Comparison of ENCODE assay signal across 14 cellular contexts in the genomic region with DNA sequence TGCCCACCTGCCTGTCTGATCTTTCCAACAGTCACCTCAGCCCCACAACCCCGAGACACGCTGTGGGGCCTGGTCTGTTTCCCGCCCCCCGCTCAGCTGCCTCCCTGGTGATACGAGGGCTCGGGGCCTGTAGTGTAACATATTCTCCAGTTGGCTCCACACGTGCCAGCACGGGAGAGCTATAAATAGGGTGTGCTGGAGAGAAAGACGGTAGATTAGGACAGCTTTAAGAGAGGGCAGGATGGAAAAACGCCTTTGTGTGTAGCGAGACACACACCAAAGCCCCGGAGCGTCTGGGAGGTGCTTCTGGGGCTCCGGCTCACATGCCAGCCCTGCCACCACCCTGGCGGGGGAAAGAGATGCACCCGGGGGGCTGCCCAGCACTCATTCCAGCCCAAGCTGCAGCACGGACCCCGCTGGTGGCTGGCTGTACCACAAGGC. TPM values are rescaled to one million over a fixed set of nuclear protein-coding genes. Genes with fewer than 3 reads are reported as not detected.
A peak's percentile ranks its signal among the peaks of the same experiment; 100 is the strongest.
DNase-seq lines count a peak whose midpoint lies in the region; ATAC-seq, FAIRE-seq and TF ChIP-seq lines count a peak whose summit lies in the region.
"Had no signal": no experiment of that assay in that cellular context is flagged by ENCODE, and none has a peak within 500 bp of the region (broad histone marks: within the 10 kb centered on the region; RNA-seq: fewer than 3 reads in every experiment).

No MANE protein-coding gene starts in this region.

- POLR2A ChIA-PET in MCF 10A (lab: Yijun Ruan, JAX), result interaction anchor here (0.9 kb wide), 1 partner anchor 22 kb away, joined by 4 read pairs; no protein-coding TSS in a partner anchor

- TF ChIP-seq CTCF in MCF 10A (IDR thresholded peaks at IDR 0.05; ENCODE audit: unreplicated experiment) (no peak), kidney (IDR thresholded peaks at IDR 0.05; ENCODE audit: borderline replicate concordance, extremely low read depth, insufficient read depth) (no peak)

- intact Hi-C loops in MCF 10A (cut with micrococcal nuclease) (no loop called here), kidney (cut with DNase I) (no loop called here), posterior vena cava (cut with DNase I) (no loop called here)

- H3K4me1 ChIP-seq in HUES64 (ENCODE audit: insufficient read depth, low read length) (peaks cover 29% of the 10 kb centered on the region), kidney (ENCODE audit: control insufficient read depth in 1 of 2, insufficient read depth in 1 of 2, low read depth in 1 of 2, low read length in 2 of 2) (peaks cover 27 to 60% of the 10 kb centered on the region in 2 donors)

- CTCF ChIA-PET in MCF 10A (lab: Yijun Ruan, JAX), result interaction anchor here (0.6 to 1.7 kb wide), 5 partner anchors 45 to 1096 kb away, joined by 3 to 10 read pairs (median 4); no protein-coding TSS in a partner anchor

- no peak for DNase-seq in MCF 10A (ENCODE audit: unreplicated experiment)
- DNase-seq in kidney, result no peak
- no peak for DNase-seq in stimulated activated naive B cell treated with anti-CD40 and anti-IgM and Interleukin-4, amounts not matched to agents 10 μg/mL and 1 μg/mL and 100 μg/mL, for 72 hours
- no peak for DNase-seq in NCI-H1105 treated with DMSO at 0.1 percent for 48 hours (lab: John Stamatoyannopoulos, UW)
- DNase-seq in posterior vena cava (ENCODE audit: low spot score), result no peak
- no peak for DNase-seq in activated T-cell treated with anti-CD3 and anti-CD28 coated beads, Interleukin-2, amount 50 U/mL, for 1 hour
- DNase-seq: activated T-cell treated with anti-CD3 and anti-CD28 coated beads for 4 hours; DMS79 treated with DMSO at 0.1 percent for 48 hours; NCI-H526 treated with DMSO at 0.1 percent for 48 hours; stimulated activated CD4-positive, alpha-beta T cell treated with anti-CD3 and anti-CD28 coated beads, Interleukin-2, amount 100 ng/mL, for 48 hours; T-helper 9 cell had no signal

- H3K4me3 Mint-ChIP-seq in MCF 10A (ENCODE audit: unreplicated experiment), result no peak overlapping the region
- H3K4me3 Mint-ChIP-seq in stimulated activated naive B cell treated with anti-CD40 and anti-IgM and Interleukin-4, amounts not matched to agents 10 μg/mL and 1 μg/mL and 100 μg/mL, for 72 hours, result no peak overlapping the region

- H3K4me1 Mint-ChIP-seq in MCF 10A (ENCODE audit: insufficient read depth, unreplicated experiment), result peaks cover 57% of the 10 kb centered on the region
- peaks cover 9 to 12% of the 10 kb centered on the region in 2 donors for H3K4me1 Mint-ChIP-seq in stimulated activated naive B cell treated with anti-CD40 and anti-IgM and Interleukin-4, amounts not matched to agents 10 μg/mL and 1 μg/mL and 100 μg/mL, for 72 hours

- FAIRE-seq in kidney (lab: Jason Lieb, UNC), result no peak
- FAIRE-seq: endometrium had no signal

- no TSS peak for BruUV-seq in MCF 10A (replicated peaks; lab: Mats Ljungman, UMichigan)

- no peak for ATAC-seq in stimulated activated naive B cell treated with anti-CD40 and anti-IgM and Interleukin-4, amounts not matched to agents 10 μg/mL and 1 μg/mL and 100 μg/mL, for 72 hours (replicated peaks)
- ATAC-seq in GM21526 (IDR thresholded peaks at IDR 0.05; ENCODE audit: low FRiP score, unreplicated experiment), result no peak

- WGBS in HUES64, result 94% methylated on average over 18 of the region's 18 CpGs

- H3K27me3 Mint-ChIP-seq in MCF 10A (ENCODE audit: insufficient read depth, unreplicated experiment), result no peaks in the 10 kb centered on the region
- no peaks in the 10 kb centered on the region for H3K27me3 Mint-ChIP-seq in stimulated activated naive B cell treated with anti-CD40 and anti-IgM and Interleukin-4, amounts not matched to agents 10 μg/mL and 1 μg/mL and 100 μg/mL, for 72 hours

- H3K9me3 ChIP-seq in HUES64 (ENCODE audit: insufficient read depth, low read depth, low read length) (no peaks in the 10 kb centered on the region), kidney (ENCODE audit: control insufficient read depth in 1 of 2, low read length in 2 of 2) (no peaks in the 10 kb centered on the region)

- no peak overlapping the region for H3K4me3 ChIP-seq in HUES64 (ENCODE audit: low read length)
- H3K4me3 ChIP-seq in kidney (ENCODE audit: low read length in 2 of 2), result no peak overlapping the region

- H3K9me3 Mint-ChIP-seq in MCF 10A (ENCODE audit: unreplicated experiment), result no peaks in the 10 kb centered on the region
- no peaks in the 10 kb centered on the region for H3K9me3 Mint-ChIP-seq in stimulated activated naive B cell treated with anti-CD40 and anti-IgM and Interleukin-4, amounts not matched to agents 10 μg/mL and 1 μg/mL and 100 μg/mL, for 72 hours

- H3K27me3 ChIP-seq in HUES64 (ENCODE audit: insufficient read depth, low read length), result no peaks in the 10 kb centered on the region

- H3K9ac ChIP-seq in HUES64 (ENCODE audit: low read depth, low read length) (peak overlapping the region; percentile 58; the same call in 1 of the 2 replicates), kidney (ENCODE audit: low read length in 2 of 2) (no peak overlapping the region)

- H3K27ac Mint-ChIP-seq in MCF 10A (ENCODE audit: low read depth, unreplicated experiment), result peak overlapping the region; percentile 55
- peak overlapping the region; percentile 4 for H3K27ac Mint-ChIP-seq in stimulated activated naive B cell treated with anti-CD40 and anti-IgM and Interleukin-4, amounts not matched to agents 10 μg/mL and 1 μg/mL and 100 μg/mL, for 72 hours

- H3K36me3 Mint-ChIP-seq in MCF 10A (ENCODE audit: insufficient read depth, unreplicated experiment), result peaks cover 4% of the 10 kb centered on the region
- H3K36me3 Mint-ChIP-seq in stimulated activated naive B cell treated with anti-CD40 and anti-IgM and Interleukin-4, amounts not matched to agents 10 μg/mL and 1 μg/mL and 100 μg/mL, for 72 hours, result peaks cover 17 to 35% of the 10 kb centered on the region in 2 donors

- H3K27ac ChIP-seq in HUES64 (ENCODE audit: low read depth, low read length) (peak overlapping the region; percentile 83), kidney (ENCODE audit: low read depth in 2 of 2, low read length in 2 of 2) (peak overlapping the region; percentile 32 to 71)

- H3K36me3 ChIP-seq in HUES64 (ENCODE audit: insufficient read depth, low read length) (peaks cover 3% of the 10 kb centered on the region; the same call in 1 of the 2 replicates), kidney (ENCODE audit: control insufficient read depth in 1 of 2, insufficient read depth in 2 of 2, low read length in 2 of 2) (no peaks in the 10 kb centered on the region)

RNA-seq across cellular contexts. Expression of gene MTSS2, which starts 7.4 kb away (rescaled TPM):
- polyA plus RNA-seq in HUES64 (2013, experiment 1 of 2), result 35.2 TPM
- polyA plus RNA-seq in HUES64 (2013, experiment 2 of 2), result 34.0 TPM
- total RNA-seq in MCF 10A (2022), result 75.8 and 78.7 TPM in 2 replicates
- total RNA-seq in kidney, result 33.0 TPM
- polyA plus RNA-seq in kidney (ENCODE audit: insufficient read depth, low read depth, low replicate concordance), result 19.2 TPM
- 100 to 1,000 TPM; 116 to 145 TPM for total RNA-seq in posterior vena cava

RNA-seq across cellular contexts. Expression of gene IL34, which starts 46.9 kb away (rescaled TPM):
- polyA plus RNA-seq in HUES64 (2013, experiment 1 of 2), result 1.7 TPM
- 2.7 TPM for polyA plus RNA-seq in HUES64 (2013, experiment 2 of 2)
- total RNA-seq in MCF 10A (2022) (not detected in 2 replicates), kidney (7.4 TPM), posterior vena cava (1 to 10 TPM; 4.0 to 4.3 TPM)
- 5.9 TPM for polyA plus RNA-seq in kidney (ENCODE audit: insufficient read depth, low read depth, low replicate concordance)
